12 cellular contexts compared by ENCODE assay signal in genomic region chr22:27684856-27685255, GRCh38.
"Had no signal": no experiment of that assay in that cellular context is flagged by ENCODE, and none has a peak within 500 bp of the region (broad histone marks: within the 10 kb centered on the region; RNA-seq: fewer than 3 reads in every experiment).

No MANE protein-coding gene starts in this region.

- H3K36me3 ChIP-seq: brain microvascular endothelial cell, lower lobe of right lung, SJSA1, transverse colon had no signal

- H3K27ac ChIP-seq: brain microvascular endothelial cell, lower lobe of right lung, SJSA1, transverse colon had no signal

- DNase-seq: activated CD4-positive, alpha-beta T cell treated with anti-CD3 and anti-CD28 coated beads, Interleukin-2, amount 50 U/mL, for 1 hour; activated T-cell treated with anti-CD3 and anti-CD28 coated beads, Interleukin-2, amount 50 U/mL, for 1 hour; brain microvascular endothelial cell; cerebellar nuclear complex; foreskin melanocyte; kidney; lower lobe of right lung; naive thymus-derived CD4-positive, alpha-beta T cell; SW 1271; transverse colon had no signal

- H3K4me1 ChIP-seq: lower lobe of right lung had no signal

- H3K27me3 ChIP-seq: brain microvascular endothelial cell, SJSA1, transverse colon had no signal

- H3K4me3 ChIP-seq: lower lobe of right lung, SJSA1, transverse colon had no signal

- ATAC-seq: esophagus mucosa; lower lobe of right lung; naive thymus-derived CD4-positive, alpha-beta T cell had no signal

- H3K9me3 ChIP-seq: SJSA1, transverse colon had no signal
